ENCODE assay signal across 2 cellular contexts in genomic region chr10:16944961-16945360, GRCh38.
TF ChIP-seq lines count a peak whose summit lies in the region.

No MANE protein-coding gene starts in this region.

TF ChIP-seq in SK-N-SH, 30 proteins besides CTCF, POLR2A, EP300 and RAD21 (continued from another document):
- no peak for TF ChIP-seq USF1 (IDR thresholded peaks at IDR 0.05; ENCODE audit: borderline replicate concordance, low read depth)

TF ChIP-seq in SK-N-SH treated with all-trans-retinoic acid at 6 μM for 48 hours, 23 proteins besides CTCF, POLR2A, EP300 and RAD21:
- TF ChIP-seq TSHZ2 (CRISPR knock-in tag; IDR thresholded peaks at IDR 0.05) (no peak), ZC3H10 (CRISPR knock-in tag; IDR thresholded peaks at IDR 0.05) (no peak), SNAI2 (CRISPR knock-in tag; IDR thresholded peaks at IDR 0.05) (no peak), PPARA (CRISPR knock-in tag; IDR thresholded peaks at IDR 0.05; ENCODE audit: borderline replicate concordance) (no peak), ZFP30 (CRISPR knock-in tag; IDR thresholded peaks at IDR 0.05) (no peak), RARB (CRISPR knock-in tag; IDR thresholded peaks at IDR 0.05) (no peak), PATZ1 (CRISPR knock-in tag; IDR thresholded peaks at IDR 0.05; ENCODE audit: borderline replicate concordance) (no peak), GLIS3 (CRISPR knock-in tag; IDR thresholded peaks at IDR 0.05) (no peak), OSR1 (CRISPR knock-in tag; IDR thresholded peaks at IDR 0.05) (no peak), ARNTL (CRISPR knock-in tag; IDR thresholded peaks at IDR 0.05; ENCODE audit: borderline replicate concordance, low read depth) (no peak), BACH2 (CRISPR knock-in tag; IDR thresholded peaks at IDR 0.05; ENCODE audit: borderline replicate concordance) (no peak), ZNF8 (CRISPR knock-in tag; IDR thresholded peaks at IDR 0.05) (no peak), POU6F1 (CRISPR knock-in tag; IDR thresholded peaks at IDR 0.05; ENCODE audit: borderline replicate concordance, low read depth) (no peak), TCF4 (CRISPR knock-in tag; IDR thresholded peaks at IDR 0.05; ENCODE audit: borderline replicate concordance) (no peak), ZNF565 (CRISPR knock-in tag; conservative IDR thresholded peaks at IDR 0.05; ENCODE audit: low read depth) (no peak), ZNF70 (CRISPR knock-in tag; IDR thresholded peaks at IDR 0.05) (no peak), ESRRG (CRISPR knock-in tag; IDR thresholded peaks at IDR 0.05) (no peak), ZFP3 (CRISPR knock-in tag; IDR thresholded peaks at IDR 0.05) (no peak)
